10 cellular contexts compared by ENCODE assay signal in genomic region chr7:44654255-44654791, GRCh38.
"Had no signal": no experiment of that assay in that cellular context is flagged by ENCODE, and none has a peak within 500 bp of the region (broad histone marks: within the 10 kb centered on the region; RNA-seq: fewer than 3 reads in every experiment).

No MANE protein-coding gene starts in this region.

- H3K27ac ChIP-seq: stomach, thoracic aorta had no signal

- H3K27ac Mint-ChIP-seq: activated B cell treated with CpG ODN at 0.5 μM for 24 hours; activated CD4-positive, alpha-beta T cell treated with anti-CD3 and anti-CD28 coated beads, Interleukin-2, amount 10 ng/mL, durations not matched to agents 7 days and 5 days; activated naive CD8-positive, alpha-beta T cell had no signal

- DNase-seq: activated B cell treated with CpG ODN at 0.5 μM for 24 hours; activated CD4-positive, alpha-beta T cell treated with anti-CD3 and anti-CD28 coated beads, Interleukin-2, amount 10 ng/mL, durations not matched to agents 7 days and 5 days; activated effector memory CD4-positive, alpha-beta T cell treated with Interleukin-2 at 50 U/mL for 16 hours; foreskin melanocyte; kidney; stimulated activated CD4-positive, alpha-beta T cell treated with anti-CD3 and anti-CD28 coated beads, Interleukin-4, amount 100 ng/mL, for 4 hours; stomach; T-helper 9 cell had no signal

- H3K27me3 ChIP-seq: stomach had no signal

- H3K4me1 Mint-ChIP-seq: activated B cell treated with CpG ODN at 0.5 μM for 24 hours; activated CD4-positive, alpha-beta T cell treated with anti-CD3 and anti-CD28 coated beads, Interleukin-2, amount 10 ng/mL, durations not matched to agents 7 days and 5 days had no signal

- H3K4me3 ChIP-seq: stomach, thoracic aorta had no signal

- H3K27me3 Mint-ChIP-seq: activated B cell treated with CpG ODN at 0.5 μM for 24 hours; activated CD4-positive, alpha-beta T cell treated with anti-CD3 and anti-CD28 coated beads, Interleukin-2, amount 10 ng/mL, durations not matched to agents 7 days and 5 days; activated naive CD8-positive, alpha-beta T cell had no signal

- H3K9me3 ChIP-seq: stomach, thoracic aorta had no signal

- H3K4me3 Mint-ChIP-seq: activated B cell treated with CpG ODN at 0.5 μM for 24 hours; activated CD4-positive, alpha-beta T cell treated with anti-CD3 and anti-CD28 coated beads, Interleukin-2, amount 10 ng/mL, durations not matched to agents 7 days and 5 days; activated naive CD8-positive, alpha-beta T cell had no signal
